In the genomic region with DNA sequence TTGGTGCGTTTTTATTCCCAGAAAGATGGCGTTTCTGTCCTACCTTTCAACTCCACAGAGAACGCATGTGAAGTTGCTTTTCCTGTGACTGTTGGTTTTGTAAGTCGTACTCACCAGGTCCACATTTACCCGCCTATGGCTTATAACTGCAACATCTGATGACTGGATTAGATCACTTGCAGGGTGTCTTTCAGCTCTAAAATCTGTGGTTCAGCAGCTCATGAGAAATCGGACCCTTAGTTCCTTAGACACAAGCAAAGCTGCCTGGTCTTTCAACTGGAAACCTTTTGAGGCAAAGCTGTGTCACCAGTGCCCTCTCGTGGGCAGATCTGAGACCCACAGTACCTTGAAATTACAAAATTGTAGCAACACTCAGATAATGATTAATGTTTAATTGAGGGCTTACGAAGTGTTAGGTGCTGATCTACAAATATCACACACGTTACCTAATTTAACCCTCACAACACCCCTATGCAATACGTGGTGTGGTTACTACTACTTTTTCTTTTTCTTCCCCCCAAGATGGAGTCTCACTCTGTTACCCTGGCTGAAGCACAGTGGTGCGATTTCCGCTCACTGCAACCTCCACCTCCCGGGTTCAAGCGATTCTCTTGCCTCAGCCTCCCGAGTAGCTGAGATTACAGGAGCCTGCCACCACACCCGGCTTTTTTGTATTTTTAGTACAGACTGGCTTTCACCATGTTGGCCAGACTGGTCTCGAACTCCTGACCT, we compare ENCODE assay signal across 8 cellular contexts.
DNase-seq lines count a peak whose midpoint lies in the region; ATAC-seq and TF ChIP-seq lines count a peak whose summit lies in the region.

No MANE protein-coding gene starts in this region.

- no peaks in the 10 kb centered on the region for H3K4me1 ChIP-seq in lung (ENCODE audit: control insufficient read depth in 2 of 2, insufficient read depth in 2 of 2, low read length in 2 of 2)

- DNase-seq in AML-193 (lab: John Stamatoyannopoulos, UW) (peak; percentile 74 to 80), GM19240 (ENCODE audit: insufficient read length, low spot score) (peak; percentile 38), NCI-H460 (ENCODE audit: extremely low read depth, low read depth) (peak; percentile 68), coronary artery (ENCODE audit: low spot score) (no peak), lung (ENCODE audit: low spot score) (no peak)
- DNase-seq in activated CD4-positive, alpha-beta T cell treated with anti-CD3 and anti-CD28 coated beads, Interleukin-2, amount 10 ng/mL, durations not matched to agents 24 days and 14 days: peak; percentile 91
- peak; percentile 36 to 38 for DNase-seq in stimulated activated CD8-positive, alpha-beta memory T cell treated with anti-CD3 and anti-CD28 coated beads, Interleukin-15, amount 100 ng/mL, for 48 hours (ENCODE audit: low read depth in 2 of 2)

- H3K27ac Mint-ChIP-seq in activated CD4-positive, alpha-beta T cell treated with anti-CD3 and anti-CD28 coated beads, Interleukin-2, amount 10 ng/mL, durations not matched to agents 24 days and 14 days: peak overlapping the region; percentile 93

- 57 to 58% methylated on average over 17 of the region's 17 CpGs for WGBS in lung, 2 donors

- H3K27me3 Mint-ChIP-seq in activated CD4-positive, alpha-beta T cell treated with anti-CD3 and anti-CD28 coated beads, Interleukin-2, amount 10 ng/mL, durations not matched to agents 24 days and 14 days: no peaks in the 10 kb centered on the region

- H3K9me3 ChIP-seq in lung (ENCODE audit: control insufficient read depth in 2 of 2, insufficient read depth in 1 of 2, low read length in 1 of 2): peaks cover 0 to 3% of the 10 kb centered on the region in 2 donors

- peaks cover 24% of the 10 kb centered on the region for H3K4me1 Mint-ChIP-seq in activated CD4-positive, alpha-beta T cell treated with anti-CD3 and anti-CD28 coated beads, Interleukin-2, amount 10 ng/mL, durations not matched to agents 24 days and 14 days

- ATAC-seq in lung (ENCODE audit: insufficient read depth, low FRiP score): no peak
- ATAC-seq in HG03280 (IDR thresholded peaks at IDR 0.05; ENCODE audit: unreplicated experiment): no peak

- peak overlapping the region; percentile 88 for H3K4me3 Mint-ChIP-seq in activated CD4-positive, alpha-beta T cell treated with anti-CD3 and anti-CD28 coated beads, Interleukin-2, amount 10 ng/mL, durations not matched to agents 24 days and 14 days

- H3K36me3 ChIP-seq in lung (ENCODE audit: control insufficient read depth in 2 of 2, insufficient read depth in 2 of 2, low read length in 2 of 2): no peaks in the 10 kb centered on the region

- H3K27me3 ChIP-seq in lung (ENCODE audit: control insufficient read depth, insufficient read depth): no peaks in the 10 kb centered on the region

- peaks cover under 1% of the 10 kb centered on the region for H3K36me3 Mint-ChIP-seq in activated CD4-positive, alpha-beta T cell treated with anti-CD3 and anti-CD28 coated beads, Interleukin-2, amount 10 ng/mL, durations not matched to agents 24 days and 14 days (ENCODE audit: low read depth)

- peak; percentile 58 for TF ChIP-seq CTCF in coronary artery (IDR thresholded peaks at IDR 0.05)
- peak; percentile 72 for TF ChIP-seq CTCF in lung (IDR thresholded peaks at IDR 0.05; ENCODE audit: control extremely low read depth, extremely low read depth)

- H3K27ac ChIP-seq in coronary artery: no peak overlapping the region
- H3K27ac ChIP-seq in lung (ENCODE audit: low read depth in 1 of 2, low read length in 1 of 2): no peak overlapping the region

- H3K4me3 ChIP-seq in coronary artery (no peak overlapping the region), lung (no peak overlapping the region)

- intact Hi-C loops in activated CD4-positive, alpha-beta T cell treated with anti-CD3 and anti-CD28 coated beads, Interleukin-2, amount 10 ng/mL, durations not matched to agents 24 days and 14 days (cut with micrococcal nuclease): loop anchor here (1.0 to 10.0 kb wide), 9 partner anchors 19 to 811 kb away; partner anchors contain the start of genes LCP1 and LRRC63

- no peaks in the 10 kb centered on the region for H3K9me3 Mint-ChIP-seq in activated CD4-positive, alpha-beta T cell treated with anti-CD3 and anti-CD28 coated beads, Interleukin-2, amount 10 ng/mL, durations not matched to agents 24 days and 14 days

Comparison
In these comparisons a context has a peak if more than half of its experiments do, and no peak if none do; other contexts are left out.
1. DNase-seq: peak in AML-193 (2 of 2), GM19240 (single experiment), NCI-H460 (single experiment), activated CD4-positive, alpha-beta T cell treated with anti-CD3 and anti-CD28 coated beads, Interleukin-2, amount 10 ng/mL, durations not matched to agents 24 days and 14 days (single experiment) and stimulated activated CD8-positive, alpha-beta memory T cell treated with anti-CD3 and anti-CD28 coated beads, Interleukin-15, amount 100 ng/mL, for 48 hours (2 of 2); none in coronary artery (single experiment) and lung (single experiment).